8 cellular contexts compared by ENCODE assay signal in genomic region chr12:49188205-49188915, GRCh38. TPM values are rescaled to one million over a fixed set of nuclear protein-coding genes. Genes with fewer than 3 reads are reported as not detected.
DNase-seq lines count a peak whose midpoint lies in the region; ATAC-seq and TF ChIP-seq lines count a peak whose summit lies in the region.

No MANE protein-coding gene starts in this region.

- DNase-seq in CD4-positive, alpha-beta memory T cell = peak; percentile 85 to 89 (median 88)
- DNase-seq in OCI-M1 (lab: John Stamatoyannopoulos, UW) (peak; percentile 77), fibroblast of the aortic adventitia (ENCODE audit: low read depth) (peak; percentile 78)

- no peak for TF ChIP-seq RAD21 in neural cell (conservative IDR thresholded peaks at IDR 0.05)

- H3K27ac ChIP-seq in CD4-positive, alpha-beta memory T cell (ENCODE audit: low read depth, low read length) = peak overlapping the region; percentile 95
- peak overlapping the region; percentile 100 for H3K27ac ChIP-seq in neural cell (ENCODE audit: low read length)

- CTCF ChIA-PET in CD4-positive, alpha-beta memory T cell (lab: Charles Lee; ENCODE audit: partially characterized antibody) = interaction anchor here (0.7 to 3.1 kb wide), 16 partner anchors 34 to 125 kb away, joined by 3 to 52 read pairs (median 4); partner anchors contain the start of gene TUBA1B

- TF ChIP-seq CTCF in fibroblast of the aortic adventitia (IDR thresholded peaks at IDR 0.05; ENCODE audit: insufficient read depth, low read length) (no peak), neural cell (IDR thresholded peaks at IDR 0.05; ENCODE audit: poor library complexity, severe bottlenecking) (no peak)

- H2AFZ ChIP-seq in neural cell (ENCODE audit: low read depth, low read length) = no peak overlapping the region

- no peak for TF ChIP-seq EP300 in neural cell (conservative IDR thresholded peaks at IDR 0.05; ENCODE audit: poor library complexity, severe bottlenecking)

- no peaks in the 10 kb centered on the region for H3K9me3 ChIP-seq in CD4-positive, alpha-beta memory T cell (ENCODE audit: control insufficient read depth in 1 of 2, low read length in 2 of 2)
- H3K9me3 ChIP-seq in neural cell (ENCODE audit: low read length) = no peaks in the 10 kb centered on the region

- peaks cover 7% of the 10 kb centered on the region for H3F3A ChIP-seq in neural cell (ENCODE audit: insufficient read depth, low read length, poor library complexity, severe bottlenecking)

- peaks cover 12 to 38% (median 28%) of the 10 kb centered on the region in 4 donors for H3K4me1 Mint-ChIP-seq in CD4-positive, alpha-beta memory T cell
- H3K4me1 Mint-ChIP-seq in activated T-helper 17 cell treated with anti-CD3 and anti-CD28 coated beads, Interleukin-2, amount 50 U/mL, for 72 hours = peaks cover 16% of the 10 kb centered on the region
- peaks cover 19% of the 10 kb centered on the region for H3K4me1 Mint-ChIP-seq in stimulated activated naive CD8-positive, alpha-beta T cell treated with anti-CD3 and anti-CD28 coated beads, Interleukin-15, Interleukin-2, amounts not matched to agents 100 ng/mL and 50 ng/mL, for 24 hours (ENCODE audit: low read depth)

- POLR2A ChIA-PET in CD4-positive, alpha-beta memory T cell (lab: Charles Lee; ENCODE audit: partially characterized antibody) = interaction anchor here (0.6 to 5.2 kb wide), 43 partner anchors 8 to 1576 kb away, joined by 3 to 394 read pairs (median 5); partner anchors contain the start of genes ARF3, ATF1, COX14 and DDX23

- peaks cover 31 to 38% of the 10 kb centered on the region in 2 donors for H3K36me3 Mint-ChIP-seq in CD4-positive, alpha-beta memory T cell
- peaks cover 50% of the 10 kb centered on the region for H3K36me3 Mint-ChIP-seq in activated T-helper 17 cell treated with anti-CD3 and anti-CD28 coated beads, Interleukin-2, amount 50 U/mL, for 72 hours (ENCODE audit: low read depth)
- H3K36me3 Mint-ChIP-seq in stimulated activated naive CD8-positive, alpha-beta T cell treated with anti-CD3 and anti-CD28 coated beads, Interleukin-15, Interleukin-2, amounts not matched to agents 100 ng/mL and 50 ng/mL, for 24 hours (ENCODE audit: low read depth) = peaks cover 18% of the 10 kb centered on the region

- peak overlapping the region; percentile 96 to 100 (median 99) for H3K27ac Mint-ChIP-seq in CD4-positive, alpha-beta memory T cell
- peak overlapping the region; percentile 96 for H3K27ac Mint-ChIP-seq in activated T-helper 17 cell treated with anti-CD3 and anti-CD28 coated beads, Interleukin-2, amount 50 U/mL, for 72 hours
- peak overlapping the region; percentile 89 for H3K27ac Mint-ChIP-seq in stimulated activated naive CD8-positive, alpha-beta T cell treated with anti-CD3 and anti-CD28 coated beads, Interleukin-15, Interleukin-2, amounts not matched to agents 100 ng/mL and 50 ng/mL, for 24 hours

- H3K4me2 ChIP-seq in neural cell (ENCODE audit: low read length) = no peak overlapping the region

- intact Hi-C loops in CD4-positive, alpha-beta memory T cell (cut with micrococcal nuclease) = loop anchor here (1.0 to 5.0 kb wide), 5 partner anchors 46 to 101 kb away; partner anchors contain the start of genes LMBR1L and TUBA1C

- no peaks in the 10 kb centered on the region for H3K27me3 ChIP-seq in CD4-positive, alpha-beta memory T cell (ENCODE audit: insufficient read depth, low read length)
- no peaks in the 10 kb centered on the region for H3K27me3 ChIP-seq in neural cell (ENCODE audit: insufficient read depth, low read depth, low read length)

- H3K36me3 ChIP-seq in CD4-positive, alpha-beta memory T cell (ENCODE audit: insufficient read depth, low read length) = peaks cover 11% of the 10 kb centered on the region
- peaks cover 23% of the 10 kb centered on the region for H3K36me3 ChIP-seq in neural cell (ENCODE audit: insufficient read depth, low read length)

- H3K4me3 Mint-ChIP-seq in CD4-positive, alpha-beta memory T cell = peak overlapping the region; percentile 95 to 99 (median 98)
- H3K4me3 Mint-ChIP-seq in activated T-helper 17 cell treated with anti-CD3 and anti-CD28 coated beads, Interleukin-2, amount 50 U/mL, for 72 hours = peak overlapping the region; percentile 94
- peak overlapping the region; percentile 90 for H3K4me3 Mint-ChIP-seq in stimulated activated naive CD8-positive, alpha-beta T cell treated with anti-CD3 and anti-CD28 coated beads, Interleukin-15, Interleukin-2, amounts not matched to agents 100 ng/mL and 50 ng/mL, for 24 hours

- peaks cover 48% of the 10 kb centered on the region for H4K20me1 ChIP-seq in neural cell (ENCODE audit: insufficient read depth)

- peaks cover 0 to 8% (median 0%) of the 10 kb centered on the region in 8 donors for H3K9me3 Mint-ChIP-seq in CD4-positive, alpha-beta memory T cell
- no peaks in the 10 kb centered on the region for H3K9me3 Mint-ChIP-seq in activated T-helper 17 cell treated with anti-CD3 and anti-CD28 coated beads, Interleukin-2, amount 50 U/mL, for 72 hours
- no peaks in the 10 kb centered on the region for H3K9me3 Mint-ChIP-seq in stimulated activated naive CD8-positive, alpha-beta T cell treated with anti-CD3 and anti-CD28 coated beads, Interleukin-15, Interleukin-2, amounts not matched to agents 100 ng/mL and 50 ng/mL, for 24 hours

- no peaks in the 10 kb centered on the region for H3K9me2 ChIP-seq in neural cell (ENCODE audit: insufficient read depth, low read length)

- H3K4me3 ChIP-seq in CD4-positive, alpha-beta memory T cell (ENCODE audit: low read length in 2 of 2) = peak overlapping the region; percentile 84 to 97
- H3K4me3 ChIP-seq in fibroblast of the aortic adventitia (ENCODE audit: low read depth, low read length) = peak overlapping the region; percentile 92
- H3K4me3 ChIP-seq in neural cell (ENCODE audit: low read length) = peak overlapping the region; percentile 100

- no peaks in the 10 kb centered on the region for H3K27me3 Mint-ChIP-seq in CD4-positive, alpha-beta memory T cell
- no peaks in the 10 kb centered on the region for H3K27me3 Mint-ChIP-seq in activated T-helper 17 cell treated with anti-CD3 and anti-CD28 coated beads, Interleukin-2, amount 50 U/mL, for 72 hours
- no peaks in the 10 kb centered on the region for H3K27me3 Mint-ChIP-seq in stimulated activated naive CD8-positive, alpha-beta T cell treated with anti-CD3 and anti-CD28 coated beads, Interleukin-15, Interleukin-2, amounts not matched to agents 100 ng/mL and 50 ng/mL, for 24 hours

- H3K9ac ChIP-seq in neural cell (ENCODE audit: low read length) = peak overlapping the region; percentile 100

- ATAC-seq in GM19351 (IDR thresholded peaks at IDR 0.05; ENCODE audit: unreplicated experiment) = peak; percentile 36
- peak; percentile 41 for ATAC-seq in HG03521 (IDR thresholded peaks at IDR 0.05; ENCODE audit: unreplicated experiment)
- ATAC-seq in activated T-helper 17 cell treated with anti-CD3 and anti-CD28 coated beads, Interleukin-2, amount 50 U/mL, for 72 hours (replicated peaks) = peak; percentile 59

- peaks cover 90% of the 10 kb centered on the region for H3K79me2 ChIP-seq in neural cell (replicated peaks; ENCODE audit: insufficient read depth, low read length)

- peaks cover 17% of the 10 kb centered on the region for H3K4me1 ChIP-seq in CD4-positive, alpha-beta memory T cell (ENCODE audit: insufficient read depth, low read length)

TF ChIP-seq in neural cell, 6 proteins besides CTCF, POLR2A, EP300 and RAD21:
- TF ChIP-seq EZH2 (IDR thresholded peaks at IDR 0.05; ENCODE audit: borderline replicate concordance, insufficient read depth, low read length, poor library complexity, severe bottlenecking) (no peak), POLR2AphosphoS5 (IDR thresholded peaks at IDR 0.05) (peak; percentile 14), MXI1 (conservative IDR thresholded peaks at IDR 0.05; ENCODE audit: poor library complexity, severe bottlenecking) (no peak)
- TF ChIP-seq, protein P1, sequence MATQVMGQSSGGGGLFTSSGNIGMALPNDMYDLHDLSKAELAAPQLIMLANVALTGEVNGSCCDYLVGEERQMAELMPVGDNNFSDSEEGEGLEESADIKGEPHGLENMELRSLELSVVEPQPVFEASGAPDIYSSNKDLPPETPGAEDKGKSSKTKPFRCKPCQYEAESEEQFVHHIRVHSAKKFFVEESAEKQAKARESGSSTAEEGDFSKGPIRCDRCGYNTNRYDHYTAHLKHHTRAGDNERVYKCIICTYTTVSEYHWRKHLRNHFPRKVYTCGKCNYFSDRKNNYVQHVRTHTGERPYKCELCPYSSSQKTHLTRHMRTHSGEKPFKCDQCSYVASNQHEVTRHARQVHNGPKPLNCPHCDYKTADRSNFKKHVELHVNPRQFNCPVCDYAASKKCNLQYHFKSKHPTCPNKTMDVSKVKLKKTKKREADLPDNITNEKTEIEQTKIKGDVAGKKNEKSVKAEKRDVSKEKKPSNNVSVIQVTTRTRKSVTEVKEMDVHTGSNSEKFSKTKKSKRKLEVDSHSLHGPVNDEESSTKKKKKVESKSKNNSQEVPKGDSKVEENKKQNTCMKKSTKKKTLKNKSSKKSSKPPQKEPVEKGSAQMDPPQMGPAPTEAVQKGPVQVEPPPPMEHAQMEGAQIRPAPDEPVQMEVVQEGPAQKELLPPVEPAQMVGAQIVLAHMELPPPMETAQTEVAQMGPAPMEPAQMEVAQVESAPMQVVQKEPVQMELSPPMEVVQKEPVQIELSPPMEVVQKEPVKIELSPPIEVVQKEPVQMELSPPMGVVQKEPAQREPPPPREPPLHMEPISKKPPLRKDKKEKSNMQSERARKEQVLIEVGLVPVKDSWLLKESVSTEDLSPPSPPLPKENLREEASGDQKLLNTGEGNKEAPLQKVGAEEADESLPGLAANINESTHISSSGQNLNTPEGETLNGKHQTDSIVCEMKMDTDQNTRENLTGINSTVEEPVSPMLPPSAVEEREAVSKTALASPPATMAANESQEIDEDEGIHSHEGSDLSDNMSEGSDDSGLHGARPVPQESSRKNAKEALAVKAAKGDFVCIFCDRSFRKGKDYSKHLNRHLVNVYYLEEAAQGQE (IDR thresholded peaks at IDR 0.05; ENCODE audit: borderline replicate concordance) = peak; percentile 2
TF ChIP-seq in neural cell: peak in this region for 2.

RNA-seq across cellular contexts. Expression of gene TUBA1A, which starts 0.5 kb away (rescaled TPM):
- 100 to 1,000 TPM in 1 of 2 experiments, 10 to 100 TPM in 1; 97.5 to 102 TPM for total RNA-seq in CD4-positive, alpha-beta memory T cell
- 100 to 1,000 TPM; 164 to 315 TPM for polyA plus RNA-seq in CD4-positive, alpha-beta memory T cell
- total RNA-seq in activated T-helper 17 cell treated with anti-CD3 and anti-CD28 coated beads, Interleukin-2, amount 50 U/mL, for 72 hours = 10 to 100 TPM; 57.9 to 72.6 TPM
- total RNA-seq in fibroblast of the aortic adventitia (ENCODE audit: low replicate concordance) = 320 and 961 TPM in 2 replicates
- polyA plus RNA-seq in neural cell = 14,333 and 15,501 TPM in 2 replicates
- polyA minus RNA-seq in neural cell = 7,980 and 9,115 TPM in 2 replicates

RNA-seq across cellular contexts. Expression of gene TUBA1B, which starts 57.2 kb away (rescaled TPM):
- total RNA-seq in CD4-positive, alpha-beta memory T cell = 100 to 1,000 TPM; 332 to 361 TPM
- polyA plus RNA-seq in CD4-positive, alpha-beta memory T cell = 100 to 1,000 TPM; 411 to 573 TPM
- total RNA-seq in activated T-helper 17 cell treated with anti-CD3 and anti-CD28 coated beads, Interleukin-2, amount 50 U/mL, for 72 hours = 1,000 to 10,000 TPM; 1,357 to 2,653 TPM
- total RNA-seq in fibroblast of the aortic adventitia (ENCODE audit: low replicate concordance) = 159 and 2,451 TPM in 2 replicates
- 573 and 605 TPM in 2 replicates for polyA plus RNA-seq in neural cell
- 371 and 430 TPM in 2 replicates for polyA minus RNA-seq in neural cell

Comparison
In these comparisons a context has a peak if more than half of its experiments do, and no peak if none do; other contexts are left out.
1. Peak in every context shown above with its lines: DNase-seq, ATAC-seq, H3K4me3 ChIP-seq and H3K27ac ChIP-seq.